Comparison of ENCODE assay signal across 8 cellular contexts in the genomic region with DNA sequence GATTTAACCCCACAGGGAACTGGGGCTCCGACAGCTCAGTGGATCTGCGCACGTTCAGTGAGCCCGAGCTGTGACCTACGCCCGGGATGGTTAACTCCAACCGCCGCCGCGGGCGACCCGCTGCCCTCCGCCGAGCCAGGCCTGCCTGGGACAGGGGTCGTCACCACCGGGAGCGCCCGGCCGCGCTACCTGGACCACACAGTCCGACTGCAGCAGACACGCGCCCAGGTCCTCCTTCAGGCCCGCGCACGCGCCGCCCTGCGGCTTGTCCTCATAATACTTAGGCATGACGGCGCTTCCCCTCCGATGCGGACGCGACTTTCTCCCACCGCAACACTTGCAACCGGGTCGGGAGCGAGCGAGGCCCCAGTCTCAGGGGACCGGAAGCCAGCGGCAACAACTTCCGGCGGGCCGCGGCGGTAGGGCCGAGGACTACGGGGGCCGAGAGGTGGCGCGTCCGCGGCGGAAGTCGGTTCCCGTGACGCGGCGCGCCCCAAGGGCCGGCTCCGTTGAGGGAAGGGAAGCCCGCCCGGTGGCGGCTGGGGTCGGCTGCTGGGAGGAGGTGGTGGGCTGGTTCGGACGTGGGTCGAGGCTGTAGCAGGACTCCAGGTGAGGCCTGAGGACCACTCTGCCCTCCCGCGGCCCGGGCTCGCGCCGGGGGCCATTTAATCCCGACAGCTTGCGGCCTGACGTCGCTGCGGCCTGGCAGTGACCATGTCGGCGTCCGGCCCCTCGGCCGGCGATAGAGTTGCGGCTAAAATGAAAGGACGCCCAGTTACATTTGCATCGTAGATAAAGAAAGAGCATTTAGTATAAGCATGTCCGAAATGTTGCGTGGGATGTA. TPM values are rescaled to one million over a fixed set of nuclear protein-coding genes. Genes with fewer than 3 reads are reported as not detected.
A peak's percentile ranks its signal among the peaks of the same experiment; 100 is the strongest.
DNase-seq lines count a peak whose midpoint lies in the region; ATAC-seq and TF ChIP-seq lines count a peak whose summit lies in the region.

A gene with protein sequence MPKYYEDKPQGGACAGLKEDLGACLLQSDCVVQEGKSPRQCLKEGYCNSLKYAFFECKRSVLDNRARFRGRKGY (minus strand): TSS at position 395 of the 844 bp plus-strand sequence. CDS start 107 bp downstream, at position 288.
A gene with protein sequence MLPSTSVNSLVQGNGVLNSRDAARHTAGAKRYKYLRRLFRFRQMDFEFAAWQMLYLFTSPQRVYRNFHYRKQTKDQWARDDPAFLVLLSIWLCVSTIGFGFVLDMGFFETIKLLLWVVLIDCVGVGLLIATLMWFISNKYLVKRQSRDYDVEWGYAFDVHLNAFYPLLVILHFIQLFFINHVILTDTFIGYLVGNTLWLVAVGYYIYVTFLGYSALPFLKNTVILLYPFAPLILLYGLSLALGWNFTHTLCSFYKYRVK (plus strand): TSS at position 472 of the 844 bp plus-strand sequence. CDS start 1,171 bp downstream, outside the sequence.

- TF ChIP-seq CTCF in BE2C (IDR thresholded peaks at IDR 0.05; ENCODE audit: low read depth, low read length), result no peak

- H3K4me3 ChIP-seq in BE2C (ENCODE audit: low read depth, low read length), result peak within 1 kb of the TSS; percentile 87

- H3K27me3 ChIP-seq in BE2C, result no peaks in the 10 kb centered on the region
- no peaks in the 10 kb centered on the region for H3K27me3 ChIP-seq in layer of hippocampus (ENCODE audit: control insufficient read depth, insufficient read depth, low read length)

- no peaks in the 10 kb centered on the region for H3K4me1 ChIP-seq in BE2C

- H3K27ac ChIP-seq in cingulate gyrus (ENCODE audit: low read depth, low read length) (peak within 1 kb of the TSS; percentile 89), layer of hippocampus (ENCODE audit: low read depth, low read length) (peak within 1 kb of the TSS; percentile 93)

- ATAC-seq in HG03457 (IDR thresholded peaks at IDR 0.05; ENCODE audit: unreplicated experiment), result peak; percentile 64

- H3K9me3 ChIP-seq in BE2C, result no peaks in the 10 kb centered on the region

- no peaks in the 10 kb centered on the region for H3K36me3 ChIP-seq in BE2C

- peak; percentile 85 for DNase-seq in BE2C
- peak; percentile 80 for DNase-seq in GM19240 (ENCODE audit: insufficient read length, low spot score)
- peak; percentile 3 for DNase-seq in NCI-H524 treated with DMSO at 0.1 percent for 48 hours (lab: John Stamatoyannopoulos, UW)
- peak; percentile 82 to 89 for DNase-seq in activated CD4-positive, alpha-beta T cell treated with anti-CD3 and anti-CD28 coated beads for 4 hours
- peak; percentile 85 to 87 (median 86) for DNase-seq in stimulated activated CD4-positive, alpha-beta T cell treated with anti-CD3 and anti-CD28 coated beads, Interleukin-1b, Interleukin-23, amount 100 ng/mL, for 24 hours (ENCODE audit: low read depth in 4 of 4, low spot score in 1 of 4)

RNA-seq across cellular contexts. Expression of the first gene that starts in this region (rescaled TPM):
- 21.3 TPM for polyA plus RNA-seq in BE2C (2012; ENCODE audit: insufficient read depth, insufficient read length, low read depth)

RNA-seq across cellular contexts. Expression of the second gene that starts in this region (rescaled TPM):
- polyA plus RNA-seq in BE2C (2012; ENCODE audit: insufficient read depth, insufficient read length, low read depth), result 21.1 TPM

Comparison
In these comparisons a context has a peak if more than half of its experiments do, and no peak if none do; other contexts are left out.
1. Peak in every context shown above with its lines: DNase-seq, ATAC-seq, H3K4me3 ChIP-seq and H3K27ac ChIP-seq.
2. DNase-seq: peak in every context shown above with its lines; median percentile 86 in stimulated activated CD4-positive, alpha-beta T cell treated with anti-CD3 and anti-CD28 coated beads, Interleukin-1b, Interleukin-23, amount 100 ng/mL, for 24 hours; 86 in activated CD4-positive, alpha-beta T cell treated with anti-CD3 and anti-CD28 coated beads for 4 hours; 85 in BE2C; 80 in GM19240; 3 in NCI-H524 treated with DMSO at 0.1 percent for 48 hours.